In the genomic region with DNA sequence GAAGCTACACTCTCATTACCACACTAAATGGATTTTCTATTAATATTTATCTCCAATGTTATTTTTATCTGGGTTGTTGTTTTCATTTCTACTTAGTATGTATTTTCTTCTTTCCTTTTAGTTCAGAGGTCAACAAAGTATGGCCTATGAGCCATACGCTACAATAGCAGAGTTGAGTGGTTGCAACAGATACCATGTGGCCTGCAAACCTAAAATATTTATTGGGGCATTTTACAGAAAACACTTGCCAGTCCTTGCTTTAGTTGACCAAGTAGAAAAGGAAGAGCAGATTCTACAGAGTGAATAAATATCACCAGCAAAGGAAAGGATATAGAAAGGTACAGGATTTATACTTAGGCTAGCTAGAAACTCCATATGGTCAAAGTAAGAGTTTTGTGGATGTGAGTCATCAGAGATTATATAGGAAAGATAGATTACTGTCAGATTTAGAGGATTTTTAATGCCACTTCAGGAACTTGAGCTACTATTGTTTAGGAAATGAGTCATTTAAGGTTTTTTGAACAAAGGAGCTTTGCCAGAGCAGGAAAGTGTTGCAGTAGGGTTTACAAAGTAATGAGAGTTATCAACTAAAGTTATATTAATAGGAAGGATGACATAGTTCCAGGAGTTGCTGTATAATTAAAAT, we compare ENCODE assay signal across 12 cellular contexts.
DNase-seq lines count a peak whose midpoint lies in the region; ATAC-seq and TF ChIP-seq lines count a peak whose summit lies in the region.
"Had no signal": no experiment of that assay in that cellular context is flagged by ENCODE, and none has a peak within 500 bp of the region (broad histone marks: within the 10 kb centered on the region; RNA-seq: fewer than 3 reads in every experiment).

No MANE protein-coding gene starts in this region.

- H3K4me2 ChIP-seq in smooth muscle cell: peak overlapping the region; percentile 50

- no peaks in the 10 kb centered on the region for H3K4me1 ChIP-seq in smooth muscle cell (ENCODE audit: low read depth)

- H3K36me3 Mint-ChIP-seq in activated T-cell treated with anti-CD3 and anti-CD28 coated beads, Interleukin-2, amount 50 U/mL, for 24 hours (ENCODE audit: low read depth): peaks cover 76% of the 10 kb centered on the region

- peaks cover 17% of the 10 kb centered on the region for H3K9me3 Mint-ChIP-seq in activated T-cell treated with anti-CD3 and anti-CD28 coated beads, Interleukin-2, amount 50 U/mL, for 24 hours

- no peak overlapping the region for H3K4me3 ChIP-seq in smooth muscle cell
- H3K4me3 ChIP-seq: esophagus muscularis mucosa had no signal

- H3K4me3 Mint-ChIP-seq in activated T-cell treated with anti-CD3 and anti-CD28 coated beads, Interleukin-2, amount 50 U/mL, for 24 hours: peak overlapping the region; percentile 23

- DNase-seq in activated T-cell treated with anti-CD3 and anti-CD28 coated beads, Interleukin-2, amount 50 U/mL, for 24 hours: no peak
- DNase-seq in activated T-cell treated with anti-CD3 and anti-CD28 coated beads, Interleukin-2, amount 50 U/mL, for 1 hour: no peak
- peak; percentile 14 for DNase-seq in OCI-M1 (lab: John Stamatoyannopoulos, UW)
- DNase-seq in dermis microvascular lymphatic vessel endothelial cell (ENCODE audit: low read depth in 2 of 2): peak; percentile 29 to 88
- no peak for DNase-seq in smooth muscle cell (lab: John Stamatoyannopoulos, UW; ENCODE audit: unreplicated experiment)
- no peak for DNase-seq in DMS 273 (lab: John Stamatoyannopoulos, UW; ENCODE audit: unreplicated experiment)
- no peak for DNase-seq in NCI-H1105 treated with DMSO at 0.1 percent for 48 hours (lab: John Stamatoyannopoulos, UW)
- DNase-seq in left ventricle myocardium superior: no peak
- DNase-seq: activated CD8-positive, alpha-beta memory T cell treated with anti-CD3 and anti-CD28 coated beads for 24 hours; C1 segment of cervical spinal cord had no signal

- intact Hi-C loops in left ventricle myocardium superior (cut with micrococcal nuclease): no loop called here

- no peak overlapping the region for H3K9ac ChIP-seq in smooth muscle cell (ENCODE audit: low read depth)

- no peaks in the 10 kb centered on the region for H3K9me3 ChIP-seq in smooth muscle cell (replicated peaks; ENCODE audit: low read depth)
- H3K9me3 ChIP-seq: esophagus muscularis mucosa, neutrophil had no signal

- H3K27me3 ChIP-seq in smooth muscle cell (ENCODE audit: low read depth): no peaks in the 10 kb centered on the region
- H3K27me3 ChIP-seq: esophagus muscularis mucosa, neutrophil had no signal

- no peak for TF ChIP-seq CTCF in smooth muscle cell (IDR thresholded peaks at IDR 0.05; ENCODE audit: borderline replicate concordance, insufficient read depth, poor library complexity, severe bottlenecking)

- H3K36me3 ChIP-seq in smooth muscle cell (ENCODE audit: low read depth): no peaks in the 10 kb centered on the region
- H3K36me3 ChIP-seq: neutrophil had no signal

- no peaks in the 10 kb centered on the region for H3K27me3 Mint-ChIP-seq in activated T-cell treated with anti-CD3 and anti-CD28 coated beads, Interleukin-2, amount 50 U/mL, for 24 hours

- ATAC-seq in left ventricle myocardium superior: no peak

- 62% methylated on average over 1 of the region's 1 CpG for WGBS in smooth muscle cell (ENCODE audit: low lambda C conversion rate)

- H3K27ac ChIP-seq in smooth muscle cell (ENCODE audit: low read depth): peak overlapping the region; percentile 2
- H3K27ac ChIP-seq: esophagus muscularis mucosa, neutrophil had no signal

- no peaks in the 10 kb centered on the region for H3F3A ChIP-seq in smooth muscle cell (ENCODE audit: low read depth)

- H3K27ac Mint-ChIP-seq in activated T-cell treated with anti-CD3 and anti-CD28 coated beads, Interleukin-2, amount 50 U/mL, for 24 hours: peak overlapping the region; percentile 84

- H4K20me1 ChIP-seq in smooth muscle cell (ENCODE audit: low read depth): no peaks in the 10 kb centered on the region

- H3K4me1 Mint-ChIP-seq in activated T-cell treated with anti-CD3 and anti-CD28 coated beads, Interleukin-2, amount 50 U/mL, for 24 hours (ENCODE audit: low read depth): peaks cover 57% of the 10 kb centered on the region

- no peak overlapping the region for H2AFZ ChIP-seq in smooth muscle cell (ENCODE audit: low read depth)

- H3K79me2 ChIP-seq in smooth muscle cell (ENCODE audit: low read depth): no peaks in the 10 kb centered on the region

Comparison
In these comparisons a context has a peak if more than half of its experiments do, and no peak if none do; other contexts are left out.
1. DNase-seq: peak in OCI-M1 (single experiment) and dermis microvascular lymphatic vessel endothelial cell (2 of 2); none in activated T-cell treated with anti-CD3 and anti-CD28 coated beads, Interleukin-2, amount 50 U/mL, for 24 hours (single experiment), activated T-cell treated with anti-CD3 and anti-CD28 coated beads, Interleukin-2, amount 50 U/mL, for 1 hour (single experiment), smooth muscle cell (single experiment), DMS 273 (single experiment), NCI-H1105 treated with DMSO at 0.1 percent for 48 hours (single experiment) and left ventricle myocardium superior (single experiment).